In the genomic region with DNA sequence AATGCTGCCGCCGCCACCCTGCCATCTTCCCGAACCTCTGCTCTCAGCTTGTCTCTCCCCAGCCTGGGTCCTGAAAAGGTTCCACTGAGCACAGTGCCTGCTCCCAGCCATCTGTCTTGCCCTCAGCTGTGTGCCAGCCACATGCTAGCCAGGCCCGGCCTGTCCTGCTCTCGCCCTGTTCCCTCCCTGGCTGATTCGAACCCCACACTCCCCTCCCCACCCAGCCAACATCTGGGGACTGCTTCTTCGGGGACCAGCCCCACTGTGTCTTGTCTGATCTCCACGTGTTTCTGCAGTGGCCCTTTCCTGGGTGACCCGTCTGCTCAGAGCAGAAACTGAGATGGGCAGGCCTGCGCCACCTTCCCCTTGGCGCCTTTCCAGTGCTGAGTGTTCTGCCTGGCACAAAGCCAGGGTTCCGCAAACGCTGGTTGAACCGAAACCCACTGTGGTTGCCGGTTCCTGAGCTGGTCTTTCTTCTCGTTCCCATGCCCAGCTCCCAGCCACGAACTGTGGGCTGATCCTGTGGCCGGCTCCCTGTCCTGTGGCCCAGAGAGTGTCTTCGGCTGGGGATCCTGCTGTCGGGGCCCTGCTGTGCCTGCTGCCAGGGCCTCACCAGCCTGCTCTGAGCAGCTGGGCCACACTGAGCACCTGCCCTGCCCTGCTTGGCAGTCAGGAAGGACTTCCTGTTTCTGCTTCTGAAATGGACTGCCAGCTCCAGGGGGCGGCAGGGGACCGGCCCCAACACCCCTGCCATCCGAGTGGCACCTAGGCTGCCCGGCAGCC, we compare ENCODE assay signal across 8 cellular contexts.
DNase-seq lines count a peak whose midpoint lies in the region; ATAC-seq and TF ChIP-seq lines count a peak whose summit lies in the region.

No MANE protein-coding gene starts in this region.

- intact Hi-C loops in naive thymus-derived CD4-positive, alpha-beta T cell (cut with micrococcal nuclease), result loop anchor here in 1 of 2 donors (1.0 to 2.0 kb wide), 2 partner anchors 9 to 225 kb away; no protein-coding TSS in a partner anchor

- H3K27ac ChIP-seq in naive thymus-derived CD4-positive, alpha-beta T cell (ENCODE audit: low read depth, low read length), result peak overlapping the region; percentile 81

- no peak for TF ChIP-seq CTCF in chondrocyte (IDR thresholded peaks at IDR 0.05)

- H3K9me3 ChIP-seq in naive thymus-derived CD4-positive, alpha-beta T cell (ENCODE audit: control insufficient read depth in 2 of 3, low read length in 3 of 3), result no peaks in the 10 kb centered on the region

- POLR2A ChIA-PET in naive thymus-derived CD4-positive, alpha-beta T cell (lab: Charles Lee), result interaction anchor here (0.8 to 8.4 kb wide), 29 partner anchors 11 to 638 kb away, joined by 3 to 141 read pairs (median 6); partner anchors contain the start of genes ARHGAP11B and KLF13

- no peaks in the 10 kb centered on the region for H3K36me3 ChIP-seq in naive thymus-derived CD4-positive, alpha-beta T cell (ENCODE audit: control insufficient read depth in 2 of 3, insufficient read depth in 3 of 3, low read length in 3 of 3)

- H3K4me1 ChIP-seq in naive thymus-derived CD4-positive, alpha-beta T cell (ENCODE audit: control insufficient read depth in 2 of 2, insufficient read depth in 2 of 2, low read length in 2 of 2), result peaks cover 48 to 76% of the 10 kb centered on the region in 2 donors

- H3K4me1 Mint-ChIP-seq in chondrocyte (ENCODE audit: low read depth), result peaks cover 3% of the 10 kb centered on the region
- peaks cover 66 to 96% (median 89%) of the 10 kb centered on the region in 7 donors for H3K4me1 Mint-ChIP-seq in naive thymus-derived CD4-positive, alpha-beta T cell
- H3K4me1 Mint-ChIP-seq in stimulated activated effector memory CD8-positive, alpha-beta T cell treated with anti-CD3 and anti-CD28 coated beads, Interleukin-12 subunit alpha, Interleukin-12 subunit beta, amount 100 ng/mL, for 72 hours, result peaks cover 76% of the 10 kb centered on the region

- H3K4me3 ChIP-seq in naive thymus-derived CD4-positive, alpha-beta T cell (ENCODE audit: low read length), result peak overlapping the region; percentile 11

- CTCF ChIA-PET in naive thymus-derived CD4-positive, alpha-beta T cell (lab: Charles Lee), result interaction anchor here (0.7 to 5.3 kb wide), 12 partner anchors 24 to 224 kb away, joined by 3 to 32 read pairs (median 4); partner anchors contain the start of gene KLF13

- no peaks in the 10 kb centered on the region for H3K36me3 Mint-ChIP-seq in chondrocyte (ENCODE audit: low read depth)
- peaks cover 0 to 2% (median 0%) of the 10 kb centered on the region in 5 donors for H3K36me3 Mint-ChIP-seq in naive thymus-derived CD4-positive, alpha-beta T cell
- H3K36me3 Mint-ChIP-seq in stimulated activated effector memory CD8-positive, alpha-beta T cell treated with anti-CD3 and anti-CD28 coated beads, Interleukin-12 subunit alpha, Interleukin-12 subunit beta, amount 100 ng/mL, for 72 hours, result peaks cover 6% of the 10 kb centered on the region

- no peaks in the 10 kb centered on the region for H3K27me3 ChIP-seq in naive thymus-derived CD4-positive, alpha-beta T cell (ENCODE audit: control insufficient read depth in 2 of 2, insufficient read depth in 2 of 2, low read length in 2 of 2)

- H3K27me3 Mint-ChIP-seq in chondrocyte (ENCODE audit: low read depth), result no peaks in the 10 kb centered on the region
- no peaks in the 10 kb centered on the region for H3K27me3 Mint-ChIP-seq in naive thymus-derived CD4-positive, alpha-beta T cell

- peak; percentile 33 for ATAC-seq in GM19035 (IDR thresholded peaks at IDR 0.05; ENCODE audit: unreplicated experiment)
- peak; percentile 60 for ATAC-seq in naive thymus-derived CD4-positive, alpha-beta T cell
- ATAC-seq in stimulated activated effector memory CD8-positive, alpha-beta T cell treated with anti-CD3 and anti-CD28 coated beads, Interleukin-12 subunit alpha, Interleukin-12 subunit beta, amount 100 ng/mL, for 72 hours, result peak; percentile 80

- no peak overlapping the region for H3K27ac Mint-ChIP-seq in chondrocyte (ENCODE audit: unreplicated experiment)
- H3K27ac Mint-ChIP-seq in naive thymus-derived CD4-positive, alpha-beta T cell, result peak overlapping the region; percentile 94 to 100 (median 96)
- peak overlapping the region; percentile 93 for H3K27ac Mint-ChIP-seq in stimulated activated effector memory CD8-positive, alpha-beta T cell treated with anti-CD3 and anti-CD28 coated beads, Interleukin-12 subunit alpha, Interleukin-12 subunit beta, amount 100 ng/mL, for 72 hours

- H3K4me3 Mint-ChIP-seq in chondrocyte (ENCODE audit: unreplicated experiment), result no peak overlapping the region
- H3K4me3 Mint-ChIP-seq in naive thymus-derived CD4-positive, alpha-beta T cell, result peak overlapping the region; percentile 64 to 95 (median 76)
- H3K4me3 Mint-ChIP-seq in stimulated activated effector memory CD8-positive, alpha-beta T cell treated with anti-CD3 and anti-CD28 coated beads, Interleukin-12 subunit alpha, Interleukin-12 subunit beta, amount 100 ng/mL, for 72 hours, result peak overlapping the region; percentile 66

- DNase-seq in NCI-H1436 treated with DMSO at 0.1 percent for 48 hours (lab: John Stamatoyannopoulos, UW) (peak; percentile 41), chondrocyte (ENCODE audit: low spot score) (peak; percentile 81), dedifferentiated amniotic fluid mesenchymal stem cell (ENCODE audit: extremely low spot score) (no peak), GM19238 (ENCODE audit: insufficient read length, low spot score) (no peak)
- DNase-seq in activated CD4-positive, alpha-beta T cell treated with anti-CD3 and anti-CD28 coated beads for 24 hours (ENCODE audit: low read depth in 2 of 2), result peak; percentile 52 to 61
- DNase-seq in naive thymus-derived CD4-positive, alpha-beta T cell, result peak; percentile 61 to 82 (median 75)
- peak; percentile 60 to 85 for DNase-seq in stimulated activated effector memory CD8-positive, alpha-beta T cell treated with anti-CD3 and anti-CD28 coated beads, Interleukin-12 subunit alpha, Interleukin-12 subunit beta, amount 100 ng/mL, for 72 hours (ENCODE audit: low spot score in 2 of 2)

- H3K9me3 Mint-ChIP-seq in chondrocyte (ENCODE audit: low read depth), result no peaks in the 10 kb centered on the region
- peaks cover 0 to 4% (median 0%) of the 10 kb centered on the region in 11 donors for H3K9me3 Mint-ChIP-seq in naive thymus-derived CD4-positive, alpha-beta T cell
- H3K9me3 Mint-ChIP-seq in stimulated activated effector memory CD8-positive, alpha-beta T cell treated with anti-CD3 and anti-CD28 coated beads, Interleukin-12 subunit alpha, Interleukin-12 subunit beta, amount 100 ng/mL, for 72 hours, result no peaks in the 10 kb centered on the region

Comparison
In these comparisons a context has a peak if more than half of its experiments do, and no peak if none do; other contexts are left out.
1. DNase-seq: peak in NCI-H1436 treated with DMSO at 0.1 percent for 48 hours (single experiment), activated CD4-positive, alpha-beta T cell treated with anti-CD3 and anti-CD28 coated beads for 24 hours (2 of 2), chondrocyte (single experiment), naive thymus-derived CD4-positive, alpha-beta T cell (9 of 9) and stimulated activated effector memory CD8-positive, alpha-beta T cell treated with anti-CD3 and anti-CD28 coated beads, Interleukin-12 subunit alpha, Interleukin-12 subunit beta, amount 100 ng/mL, for 72 hours (2 of 2); none in dedifferentiated amniotic fluid mesenchymal stem cell (single experiment) and GM19238 (single experiment).
2. Peak in every context shown above with its lines, with median percentiles within 50 percentile points of each other: ATAC-seq.